ENCODE assay signal across 8 cellular contexts in genomic region chr16:58020628-58021521, GRCh38. TPM values are rescaled to one million over a fixed set of nuclear protein-coding genes. Genes with fewer than 3 reads are reported as not detected.
DNase-seq lines count a peak whose midpoint lies in the region; ATAC-seq, FAIRE-seq and TF ChIP-seq lines count a peak whose summit lies in the region.

No MANE protein-coding gene starts in this region.

- no peak for TF ChIP-seq POLR2A in A549 (IDR thresholded peaks at IDR 0.05; ENCODE audit: low read length)

- peak overlapping the region; percentile 11 for H3K27ac Mint-ChIP-seq in activated T-helper 1 cell treated with anti-CD3 and anti-CD28 coated beads, Interleukin-12 subunit alpha, Interleukin-12 subunit beta, Interleukin-2, Interleukin-4 antibody, amounts not matched to agents 30 ng/mL and 10 ng/mL and 1 ng/mL, durations not matched to agents 14 hours and 24 hours and 36 hours

- intact Hi-C loops in activated T-helper 1 cell treated with anti-CD3 and anti-CD28 coated beads, Interleukin-12 subunit alpha, Interleukin-12 subunit beta, Interleukin-2, Interleukin-4 antibody, amounts not matched to agents 30 ng/mL and 10 ng/mL and 1 ng/mL, durations not matched to agents 14 hours and 24 hours and 36 hours (cut with micrococcal nuclease), result loop anchor here (1.0 kb wide), 3 partner anchors 101 to 285 kb away; no protein-coding TSS in a partner anchor

- no peak overlapping the region for H3K4me3 ChIP-seq in A549
- H3K4me3 ChIP-seq in fibroblast of pulmonary artery (replicated peaks; ENCODE audit: low read depth, low read length), result no peak overlapping the region

- no peak overlapping the region; a peak in 1 of 6 replicates for H3K27ac ChIP-seq in A549

- H3K4me3 Mint-ChIP-seq in activated T-helper 1 cell treated with anti-CD3 and anti-CD28 coated beads, Interleukin-12 subunit alpha, Interleukin-12 subunit beta, Interleukin-2, Interleukin-4 antibody, amounts not matched to agents 30 ng/mL and 10 ng/mL and 1 ng/mL, durations not matched to agents 14 hours and 24 hours and 36 hours, result no peak overlapping the region

- H3K4me1 ChIP-seq in A549, result peaks cover 17% of the 10 kb centered on the region; the same call in 2 of the 3 replicates

- H3K4me2 ChIP-seq in A549, result no peak overlapping the region

- no peaks in the 10 kb centered on the region for H3K9me3 Mint-ChIP-seq in activated T-helper 1 cell treated with anti-CD3 and anti-CD28 coated beads, Interleukin-12 subunit alpha, Interleukin-12 subunit beta, Interleukin-2, Interleukin-4 antibody, amounts not matched to agents 30 ng/mL and 10 ng/mL and 1 ng/mL, durations not matched to agents 14 hours and 24 hours and 36 hours

- H3K27me3 Mint-ChIP-seq in activated T-helper 1 cell treated with anti-CD3 and anti-CD28 coated beads, Interleukin-12 subunit alpha, Interleukin-12 subunit beta, Interleukin-2, Interleukin-4 antibody, amounts not matched to agents 30 ng/mL and 10 ng/mL and 1 ng/mL, durations not matched to agents 14 hours and 24 hours and 36 hours (ENCODE audit: insufficient read depth), result peaks cover 18% of the 10 kb centered on the region

- H3K4me1 Mint-ChIP-seq in activated T-helper 1 cell treated with anti-CD3 and anti-CD28 coated beads, Interleukin-12 subunit alpha, Interleukin-12 subunit beta, Interleukin-2, Interleukin-4 antibody, amounts not matched to agents 30 ng/mL and 10 ng/mL and 1 ng/mL, durations not matched to agents 14 hours and 24 hours and 36 hours (ENCODE audit: low read depth), result peaks cover 16% of the 10 kb centered on the region

- POLR2A ChIA-PET in A549 (lab: Yijun Ruan, JAX), result no interaction called here

- DNase-seq in A549 (ENCODE audit: low read depth in 1 of 2, low spot score in 1 of 2) (peak; percentile 48 to 67), NOMO-1 treated with DMSO at 0.1 percent for 48 hours (lab: John Stamatoyannopoulos, UW; ENCODE audit: unreplicated experiment) (peak; percentile 29), fibroblast of pulmonary artery (ENCODE audit: low read depth) (peak; percentile 59), omental fat pad (ENCODE audit: low spot score) (peak; percentile 62)
- DNase-seq in activated T-helper 1 cell treated with anti-CD3 and anti-CD28 coated beads, Interleukin-12 subunit alpha, Interleukin-12 subunit beta, Interleukin-2, Interleukin-4 antibody, amounts not matched to agents 30 ng/mL and 10 ng/mL and 1 ng/mL, durations not matched to agents 14 hours and 24 hours and 36 hours (ENCODE audit: low spot score), result no peak

- peak; percentile 77 for TF ChIP-seq CTCF in A549 (IDR thresholded peaks at IDR 0.05)
- TF ChIP-seq CTCF in GM12873 (IDR thresholded peaks at IDR 0.05; ENCODE audit: insufficient read depth, low read depth, low read length, missing control alignments), result peak; percentile 80
- TF ChIP-seq CTCF in fibroblast of pulmonary artery (IDR thresholded peaks at IDR 0.05; ENCODE audit: low read length, missing control alignments), result peak; percentile 76
- no peak for TF ChIP-seq CTCF in omental fat pad (IDR thresholded peaks at IDR 0.05)

- no peak for FAIRE-seq in A549 (lab: Jason Lieb, UNC)

- 58% methylated on average over 8 of the region's 8 CpGs for WGBS in A549 (ENCODE audit: missing lambda C conversion rate)

- ATAC-seq in A549 (peak; percentile 42 to 59; a peak in 4 of 6 replicates), omental fat pad (ENCODE audit: low FRiP score) (no peak), HG03520 (IDR thresholded peaks at IDR 0.05; ENCODE audit: unreplicated experiment) (no peak), GM19452 (IDR thresholded peaks at IDR 0.05; ENCODE audit: unreplicated experiment) (no peak)

- CTCF ChIA-PET in A549 (lab: Yijun Ruan, JAX), result interaction anchor here (0.6 to 1.5 kb wide), 9 partner anchors 16 to 346 kb away, joined by 3 to 12 read pairs (median 3); partner anchors contain the start of gene CFAP20

- H3K9me3 ChIP-seq in A549, result no peaks in the 10 kb centered on the region

- TF ChIP-seq RAD21 in A549 (conservative IDR thresholded peaks at IDR 0.05 in 1 of 2, IDR thresholded peaks at IDR 0.05 in 1 of 2), result peak; percentile 80 to 84

- no peak for TF ChIP-seq EP300 in A549 (IDR thresholded peaks at IDR 0.05)

- peaks cover 3% of the 10 kb centered on the region for H3K36me3 Mint-ChIP-seq in activated T-helper 1 cell treated with anti-CD3 and anti-CD28 coated beads, Interleukin-12 subunit alpha, Interleukin-12 subunit beta, Interleukin-2, Interleukin-4 antibody, amounts not matched to agents 30 ng/mL and 10 ng/mL and 1 ng/mL, durations not matched to agents 14 hours and 24 hours and 36 hours (ENCODE audit: low read depth)

TF ChIP-seq in A549, 52 proteins besides CTCF, POLR2A, EP300 and RAD21:
- TF ChIP-seq MYC (IDR thresholded peaks at IDR 0.05; ENCODE audit: borderline replicate concordance, low read length), result no peak
- peak; percentile 77 for TF ChIP-seq SMC3 (IDR thresholded peaks at IDR 0.05)

RNA-seq across cellular contexts. Expression of gene MMP15, which starts 4.7 kb away (rescaled TPM):
- 4.3 and 5.2 TPM in 2 replicates for polyA plus RNA-seq in A549 (2011; rRNA removed)
- 9.0 and 14.5 TPM in 2 replicates for polyA plus RNA-seq in A549 (2012; cell fraction: cytosol; rRNA removed)
- polyA plus RNA-seq in A549 (2012; cell fraction: nucleus; rRNA removed), result 25.4 and 32.6 TPM in 2 replicates
- polyA plus RNA-seq in A549 (2017; fragmentation: RNase III; extraction: RNeasy Plus Mini Kit Qiagen cat#74134 plus additional on column Dnase treatment), result 9.8 to 11.2 TPM (median 10.3 TPM) in 3 replicates
- 6.6 TPM in 2 replicates for polyA minus RNA-seq in A549 (2011; rRNA and poly(A)+ RNA removed)
- total RNA-seq in activated T-helper 1 cell treated with anti-CD3 and anti-CD28 coated beads, Interleukin-12 subunit alpha, Interleukin-12 subunit beta, Interleukin-2, Interleukin-4 antibody, amounts not matched to agents 30 ng/mL and 10 ng/mL and 1 ng/mL, durations not matched to agents 14 hours and 24 hours and 36 hours, result 1.1 and 1.3 TPM in 2 replicates
- total RNA-seq in omental fat pad, result 10 to 100 TPM in 3 of 4 donors, 1 to 10 TPM in 1; 5.5 to 15.2 (median 14.4) TPM

RNA-seq across cellular contexts. Expression of gene USB1, which starts 19.7 kb away (rescaled TPM):
- polyA plus RNA-seq in A549 (2011; rRNA removed) (88.2 and 88.8 TPM in 2 replicates), A549 (2017; fragmentation: RNase III; extraction: RNeasy Plus Mini Kit Qiagen cat#74134 plus additional on column Dnase treatment) (132 to 143 TPM (median 140 TPM) in 3 replicates)
- 170 and 213 TPM in 2 replicates for polyA plus RNA-seq in A549 (2012; cell fraction: cytosol; rRNA removed)
- polyA plus RNA-seq in A549 (2012; cell fraction: nucleus; rRNA removed), result 84.5 and 103 TPM in 2 replicates
- polyA minus RNA-seq in A549 (2011; rRNA and poly(A)+ RNA removed), result 111 and 129 TPM in 2 replicates
- total RNA-seq in activated T-helper 1 cell treated with anti-CD3 and anti-CD28 coated beads, Interleukin-12 subunit alpha, Interleukin-12 subunit beta, Interleukin-2, Interleukin-4 antibody, amounts not matched to agents 30 ng/mL and 10 ng/mL and 1 ng/mL, durations not matched to agents 14 hours and 24 hours and 36 hours, result 60.8 and 63.0 TPM in 2 replicates
- 10 to 100 TPM; 18.8 to 42.5 (median 33.4) TPM for total RNA-seq in omental fat pad

RNA-seq across cellular contexts. Expression of gene ZNF319, which starts 20.4 kb away (rescaled TPM):
- polyA plus RNA-seq in A549 (2011; rRNA removed), result 10.8 and 12.0 TPM in 2 replicates
- 12.6 and 15.6 TPM in 2 replicates for polyA plus RNA-seq in A549 (2012; cell fraction: cytosol; rRNA removed)
- polyA plus RNA-seq in A549 (2012; cell fraction: nucleus; rRNA removed), result 13.5 and 27.6 TPM in 2 replicates
- polyA plus RNA-seq in A549 (2017; fragmentation: RNase III; extraction: RNeasy Plus Mini Kit Qiagen cat#74134 plus additional on column Dnase treatment), result 11.1 to 11.6 TPM (median 11.3 TPM) in 3 replicates
- 11.4 and 13.3 TPM in 2 replicates for polyA minus RNA-seq in A549 (2011; rRNA and poly(A)+ RNA removed)
- total RNA-seq in activated T-helper 1 cell treated with anti-CD3 and anti-CD28 coated beads, Interleukin-12 subunit alpha, Interleukin-12 subunit beta, Interleukin-2, Interleukin-4 antibody, amounts not matched to agents 30 ng/mL and 10 ng/mL and 1 ng/mL, durations not matched to agents 14 hours and 24 hours and 36 hours, result 8.5 and 9.1 TPM in 2 replicates
- 1 to 10 TPM; 3.2 to 9.1 (median 5.6) TPM for total RNA-seq in omental fat pad

RNA-seq across cellular contexts. Expression of gene CNGB1, which starts 49.9 kb away (rescaled TPM):
- polyA plus RNA-seq in A549 (2011; rRNA removed) (0.12 and 0.39 TPM in 2 replicates), A549 (2017; fragmentation: RNase III; extraction: RNeasy Plus Mini Kit Qiagen cat#74134 plus additional on column Dnase treatment) (0.15 to 0.23 TPM (median 0.21 TPM) in 3 replicates)
- 0.19 and 0.45 TPM in 2 replicates for polyA plus RNA-seq in A549 (2012; cell fraction: cytosol; rRNA removed)
- polyA plus RNA-seq in A549 (2012; cell fraction: nucleus; rRNA removed), result 0.11 and 0.29 TPM in 2 replicates
- 0.10 TPM in 1 of 2 replicates, not detected in the other for polyA minus RNA-seq in A549 (2011; rRNA and poly(A)+ RNA removed)
- total RNA-seq in activated T-helper 1 cell treated with anti-CD3 and anti-CD28 coated beads, Interleukin-12 subunit alpha, Interleukin-12 subunit beta, Interleukin-2, Interleukin-4 antibody, amounts not matched to agents 30 ng/mL and 10 ng/mL and 1 ng/mL, durations not matched to agents 14 hours and 24 hours and 36 hours, result not detected in 2 replicates
- not detected for total RNA-seq in omental fat pad

Comparison
In these comparisons a context has a peak if more than half of its experiments do, and no peak if none do; other contexts are left out.
1. ATAC-seq: peak in A549 (2 of 2); none in omental fat pad (single experiment), HG03520 (single experiment) and GM19452 (single experiment).
2. CTCF ChIP-seq: peak in A549 (single experiment), GM12873 (single experiment) and fibroblast of pulmonary artery (single experiment); none in omental fat pad (0 of 3).